1 cellular context compared by ENCODE assay signal in the genomic region with DNA sequence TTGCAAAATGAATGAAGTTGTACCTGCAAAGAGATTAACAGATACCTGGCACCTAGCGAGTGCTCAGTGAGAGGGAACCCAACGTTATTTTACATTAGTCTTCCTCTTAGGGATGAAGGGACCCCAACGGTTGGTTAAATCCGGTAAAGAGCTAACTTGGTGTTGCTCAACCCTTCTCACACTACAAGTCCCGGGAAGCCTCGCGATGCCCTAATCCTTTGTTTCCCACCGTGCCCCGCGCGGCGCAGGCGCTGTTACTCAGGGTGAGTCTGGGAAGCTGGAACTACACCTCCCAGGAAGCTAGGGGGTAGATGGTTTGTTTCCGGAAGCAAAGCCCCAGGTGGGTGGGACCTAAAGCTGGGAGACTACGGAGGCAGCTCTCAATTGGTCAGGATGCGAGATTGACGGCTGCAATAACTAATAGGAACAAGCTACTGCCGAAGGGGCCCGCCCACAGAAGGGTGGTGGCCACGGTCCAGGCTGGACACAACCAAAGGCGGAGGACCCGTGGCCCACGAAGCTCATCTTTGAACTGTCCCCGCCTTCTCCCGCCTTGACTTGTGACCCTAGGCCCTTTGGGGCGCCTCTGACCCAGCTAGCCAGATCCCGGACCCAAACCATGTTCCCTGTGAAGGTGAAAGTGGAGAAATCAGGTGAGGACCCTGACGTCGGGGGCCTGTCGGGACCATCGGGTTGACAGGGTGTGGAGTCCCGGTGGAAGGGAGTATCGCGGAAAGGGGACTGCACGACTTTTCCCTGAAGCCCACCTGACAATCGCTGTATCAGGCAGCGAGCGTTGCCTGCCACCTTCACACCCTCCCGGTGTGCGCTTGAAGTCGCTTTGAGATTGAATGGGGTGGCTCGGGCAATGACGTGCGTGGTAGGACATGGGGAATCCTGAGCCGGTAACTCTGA.
TF ChIP-seq lines count a peak whose summit lies in the region.

A gene with protein sequence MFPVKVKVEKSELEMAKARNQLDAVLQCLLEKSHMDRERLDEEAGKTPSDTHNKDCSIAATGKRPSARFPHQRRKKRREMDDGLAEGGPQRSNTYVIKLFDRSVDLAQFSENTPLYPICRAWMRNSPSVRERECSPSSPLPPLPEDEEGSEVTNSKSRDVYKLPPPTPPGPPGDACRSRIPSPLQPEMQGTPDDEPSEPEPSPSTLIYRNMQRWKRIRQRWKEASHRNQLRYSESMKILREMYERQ (plus strand): TSS at position 471 of the 915 bp plus-strand sequence. CDS start 149 bp downstream, at position 620.

TF ChIP-seq in K562, 482 proteins besides CTCF, POLR2A, EP300 and RAD21 (continued from another document and continues in another):
- TF ChIP-seq BRF2 (IDR thresholded peaks at IDR 0.05; ENCODE audit: borderline replicate concordance, insufficient read depth, insufficient read length) (no peak), BRF1 (IDR thresholded peaks at IDR 0.05; ENCODE audit: borderline replicate concordance, extremely low read depth, insufficient read length) (no peak), TCF15 (CRISPR knock-in tag; IDR thresholded peaks at IDR 0.05) (no peak), ZNF121 (CRISPR knock-in tag; conservative IDR thresholded peaks at IDR 0.05) (no peak), TAL1 (IDR thresholded peaks at IDR 0.05) (no peak), DEAF1 (CRISPR knock-in tag; IDR thresholded peaks at IDR 0.05) (no peak), SNRNP70 (optimal IDR thresholded peaks at IDR 0.05; ENCODE audit: low read depth, low read length) (no peak), ELF1 (tag; IDR thresholded peaks at IDR 0.05) (peak; percentile 98), PRMT5 (CRISPR knock-in tag; IDR thresholded peaks at IDR 0.05) (no peak), NR4A1 (CRISPR knock-in tag; IDR thresholded peaks at IDR 0.05) (no peak), NR4A1 (tag; IDR thresholded peaks at IDR 0.05) (no peak), GATAD2B (IDR thresholded peaks at IDR 0.05; ENCODE audit: borderline replicate concordance) (no peak), HINFP (tag; conservative IDR thresholded peaks at IDR 0.05; ENCODE audit: low read depth) (no peak), ZBTB11 (CRISPR knock-in tag; IDR thresholded peaks at IDR 0.05) (peak in 1 of 3 experiments; percentile 76; a peak in 2 of 6 replicates), MAFF (IDR thresholded peaks at IDR 0.05; ENCODE audit: low read length) (no peak; the same call in 1 of the 2 replicates), ZBTB1 (CRISPR knock-in tag; IDR thresholded peaks at IDR 0.05; ENCODE audit: borderline replicate concordance, low read depth) (no peak), BRD4 (IDR thresholded peaks at IDR 0.05) (no peak), ARID2 (IDR thresholded peaks at IDR 0.05) (no peak), SRSF1 (IDR thresholded peaks at IDR 0.05; ENCODE audit: low read depth, low read length) (no peak), NCOR1 (IDR thresholded peaks at IDR 0.05) (no peak), E2F6 (IDR thresholded peaks at IDR 0.05; ENCODE audit: borderline replicate concordance in 1 of 2, extremely low read depth in 1 of 2, insufficient read depth in 1 of 2, insufficient read length in 1 of 2, low read depth in 1 of 2, low read length in 1 of 2, poor library complexity in 1 of 2, severe bottlenecking in 1 of 2) (peak; percentile 21 to 36), RBFOX2 (IDR thresholded peaks at IDR 0.05; ENCODE audit: low read depth, low read length) (peak; percentile 86), CHD2 (IDR thresholded peaks at IDR 0.05; ENCODE audit: low read depth, low read length) (peak; percentile 98), FIP1L1 (IDR thresholded peaks at IDR 0.05; ENCODE audit: low read depth, low read length, poor library complexity, severe bottlenecking) (no peak), HDGF (IDR thresholded peaks at IDR 0.05) (no peak), ARHGAP35 (IDR thresholded peaks at IDR 0.05; ENCODE audit: partially characterized antibody) (no peak), ZNF830 (CRISPR knock-in tag; IDR thresholded peaks at IDR 0.05) (no peak), RAD51 (IDR thresholded peaks at IDR 0.05; ENCODE audit: borderline replicate concordance, low read depth) (no peak), NR2C1 (IDR thresholded peaks at IDR 0.05) (peak; percentile 96), NR2C1 (tag; IDR thresholded peaks at IDR 0.05) (peak; percentile 98), FUS (optimal IDR thresholded peaks at IDR 0.05; ENCODE audit: low read depth, low read length) (no peak), FOXJ3 (CRISPR knock-in tag; IDR thresholded peaks at IDR 0.05) (no peak), MNT (conservative IDR thresholded peaks at IDR 0.05) (peak; percentile 76 to 86), ZBTB7A (IDR thresholded peaks at IDR 0.05; ENCODE audit: borderline replicate concordance, control insufficient read depth, low read depth, low read length) (peak; percentile 49; the same call in 1 of the 2 replicates), LCOR (CRISPR knock-in tag; IDR thresholded peaks at IDR 0.05) (no peak)
- TF ChIP-seq, protein P1, sequence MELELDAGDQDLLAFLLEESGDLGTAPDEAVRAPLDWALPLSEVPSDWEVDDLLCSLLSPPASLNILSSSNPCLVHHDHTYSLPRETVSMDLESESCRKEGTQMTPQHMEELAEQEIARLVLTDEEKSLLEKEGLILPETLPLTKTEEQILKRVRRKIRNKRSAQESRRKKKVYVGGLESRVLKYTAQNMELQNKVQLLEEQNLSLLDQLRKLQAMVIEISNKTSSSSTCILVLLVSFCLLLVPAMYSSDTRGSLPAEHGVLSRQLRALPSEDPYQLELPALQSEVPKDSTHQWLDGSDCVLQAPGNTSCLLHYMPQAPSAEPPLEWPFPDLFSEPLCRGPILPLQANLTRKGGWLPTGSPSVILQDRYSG (tag; conservative IDR thresholded peaks at IDR 0.05; ENCODE audit: low read depth): no peak
- TF ChIP-seq, protein P2, sequence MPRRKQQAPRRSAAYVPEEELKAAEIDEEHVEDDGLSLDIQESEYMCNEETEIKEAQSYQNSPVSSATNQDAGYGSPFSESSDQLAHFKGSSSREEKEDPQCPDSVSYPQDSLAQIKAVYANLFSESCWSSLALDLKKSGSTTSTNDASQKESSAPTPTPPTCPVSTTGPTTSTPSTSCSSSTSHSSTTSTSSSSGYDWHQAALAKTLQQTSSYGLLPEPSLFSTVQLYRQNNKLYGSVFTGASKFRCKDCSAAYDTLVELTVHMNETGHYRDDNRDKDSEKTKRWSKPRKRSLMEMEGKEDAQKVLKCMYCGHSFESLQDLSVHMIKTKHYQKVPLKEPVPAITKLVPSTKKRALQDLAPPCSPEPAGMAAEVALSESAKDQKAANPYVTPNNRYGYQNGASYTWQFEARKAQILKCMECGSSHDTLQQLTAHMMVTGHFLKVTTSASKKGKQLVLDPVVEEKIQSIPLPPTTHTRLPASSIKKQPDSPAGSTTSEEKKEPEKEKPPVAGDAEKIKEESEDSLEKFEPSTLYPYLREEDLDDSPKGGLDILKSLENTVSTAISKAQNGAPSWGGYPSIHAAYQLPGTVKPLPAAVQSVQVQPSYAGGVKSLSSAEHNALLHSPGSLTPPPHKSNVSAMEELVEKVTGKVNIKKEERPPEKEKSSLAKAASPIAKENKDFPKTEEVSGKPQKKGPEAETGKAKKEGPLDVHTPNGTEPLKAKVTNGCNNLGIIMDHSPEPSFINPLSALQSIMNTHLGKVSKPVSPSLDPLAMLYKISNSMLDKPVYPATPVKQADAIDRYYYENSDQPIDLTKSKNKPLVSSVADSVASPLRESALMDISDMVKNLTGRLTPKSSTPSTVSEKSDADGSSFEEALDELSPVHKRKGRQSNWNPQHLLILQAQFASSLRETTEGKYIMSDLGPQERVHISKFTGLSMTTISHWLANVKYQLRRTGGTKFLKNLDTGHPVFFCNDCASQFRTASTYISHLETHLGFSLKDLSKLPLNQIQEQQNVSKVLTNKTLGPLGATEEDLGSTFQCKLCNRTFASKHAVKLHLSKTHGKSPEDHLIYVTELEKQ (CRISPR knock-in tag; IDR thresholded peaks at IDR 0.05): no peak
